20 cellular contexts compared by ENCODE assay signal in genomic region chr5:75610201-75610600, GRCh38. TPM values are rescaled to one million over a fixed set of nuclear protein-coding genes. Genes with fewer than 3 reads are reported as not detected.
DNase-seq lines count a peak whose midpoint lies in the region; ATAC-seq and TF ChIP-seq lines count a peak whose summit lies in the region.
"Had no signal": no experiment of that assay in that cellular context is flagged by ENCODE, and none has a peak within 500 bp of the region (broad histone marks: within the 10 kb centered on the region; RNA-seq: fewer than 3 reads in every experiment).

No MANE protein-coding gene starts in this region.

- WGBS in right cardiac atrium = 94% methylated on average over 5 of the region's 5 CpGs

- peaks cover 8% of the 10 kb centered on the region for H3K27me3 Mint-ChIP-seq in brain

- no peaks in the 10 kb centered on the region for H3K36me3 ChIP-seq in HEK293 (ENCODE audit: control insufficient read depth in 2 of 2, insufficient read depth in 1 of 2, low read length in 2 of 2)
- no peaks in the 10 kb centered on the region for H3K36me3 ChIP-seq in HAP-1 (replicated peaks)

- peaks cover 16% of the 10 kb centered on the region for H3K4me1 Mint-ChIP-seq in brain

- ATAC-seq in right cardiac atrium = no peak
- ATAC-seq in GM21717 (IDR thresholded peaks at IDR 0.05; ENCODE audit: unreplicated experiment) = no peak
- ATAC-seq: Right ventricle myocardium inferior had no signal

- H3K27ac Mint-ChIP-seq in brain = no peak overlapping the region
- H3K27ac Mint-ChIP-seq: activated naive CD8-positive, alpha-beta T cell; immature natural killer cell had no signal

- H3K27me3 ChIP-seq in right cardiac atrium (ENCODE audit: control insufficient read depth, insufficient read depth) = no peaks in the 10 kb centered on the region
- no peaks in the 10 kb centered on the region for H3K27me3 ChIP-seq in HAP-1 (ENCODE audit: low read depth)

- peak; percentile 48 for DNase-seq in kidney tubule cell (ENCODE audit: low spot score)
- DNase-seq in right cardiac atrium = no peak
- DNase-seq in stimulated activated naive CD4-positive, alpha-beta T cell treated with Interleukin-2 at 50 U/mL for 16 hours (lab: John Stamatoyannopoulos, UW) = no peak
- no peak for DNase-seq in HAP-1 (ENCODE audit: low spot score in 2 of 2)
- DNase-seq: activated CD4-positive, alpha-beta T cell treated with anti-CD3 and anti-CD28 coated beads for 4 hours; effector CD4-positive, alpha-beta T cell; immature natural killer cell; NCI-H1105 treated with DMSO at 0.1 percent for 48 hours; NCI-H2107; retina; stimulated activated CD4-positive, alpha-beta T cell treated with anti-CD3 and anti-CD28 coated beads, Interleukin-15, amount 100 ng/mL, for 24 hours; substantia nigra had no signal

- peak overlapping the region; percentile 68 for H3K27ac ChIP-seq in 22Rv1
- no peak overlapping the region for H3K27ac ChIP-seq in HEK293 (ENCODE audit: extremely low read depth, low read depth, low read length)
- no peak overlapping the region for H3K27ac ChIP-seq in right cardiac atrium (ENCODE audit: low read length)
- H3K27ac ChIP-seq: C4-2B had no signal

- no peaks in the 10 kb centered on the region for H3K9me3 Mint-ChIP-seq in brain

- H3K4me1 ChIP-seq in HEK293 (ENCODE audit: control insufficient read depth, insufficient read depth, low read length) = peaks cover 14% of the 10 kb centered on the region
- peaks cover 3% of the 10 kb centered on the region for H3K4me1 ChIP-seq in right cardiac atrium (ENCODE audit: control insufficient read depth, insufficient read depth, low read length)
- peaks cover 22% of the 10 kb centered on the region for H3K4me1 ChIP-seq in HAP-1

- no peaks in the 10 kb centered on the region for H3K9me3 ChIP-seq in HEK293 (ENCODE audit: control insufficient read depth, insufficient read depth, low read depth, low read length)
- H3K9me3 ChIP-seq in right cardiac atrium (ENCODE audit: control insufficient read depth, low read length) = no peaks in the 10 kb centered on the region
- H3K9me3 ChIP-seq in HAP-1 = no peaks in the 10 kb centered on the region

- in situ Hi-C loops in HAP-1 (cut with MboI; ENCODE audit: low sequenced_read_pairs) = no loop called here

- CTCF ChIA-PET in HEK293 (lab: Yijun Ruan, JAX) = no interaction called here

- TF ChIP-seq CTCF in 22Rv1 (IDR thresholded peaks at IDR 0.05) (no peak), HEK293 (tag by site-specific recombination; IDR thresholded peaks at IDR 0.05) (no peak), brain (conservative IDR thresholded peaks at IDR 0.05) (no peak)

- H3K4me3 Mint-ChIP-seq in brain = peak overlapping the region in 3 of 5 experiments; percentile 57 to 83 (median 82)

- POLR2A ChIA-PET in HEK293 (lab: Yijun Ruan, JAX) = no interaction called here

- H3K36me3 Mint-ChIP-seq in brain = no peaks in the 10 kb centered on the region

- intact Hi-C loops in right cardiac atrium (cut with DNase I) = no loop called here

- H3K4me3 ChIP-seq in HEK293 (ENCODE audit: low read depth, low read length) (no peak overlapping the region), right cardiac atrium (ENCODE audit: low read length) (no peak overlapping the region), HAP-1 (no peak overlapping the region)

TF ChIP-seq in HEK293, 187 proteins besides CTCF, POLR2A, EP300 and RAD21 (continues in another document):
- TF ChIP-seq GLIS1 (tag by site-specific recombination; IDR thresholded peaks at IDR 0.05) (peak; percentile 41), EGR2 (tag by site-specific recombination; IDR thresholded peaks at IDR 0.05; ENCODE audit: low read depth) (no peak), ZNF350 (tag by site-specific recombination; IDR thresholded peaks at IDR 0.05) (no peak), OVOL3 (tag by site-specific recombination; IDR thresholded peaks at IDR 0.05) (no peak), KLF17 (tag by site-specific recombination; IDR thresholded peaks at IDR 0.05) (no peak), BCL11B (tag by site-specific recombination; IDR thresholded peaks at IDR 0.05; ENCODE audit: low read depth) (no peak), ZNF768 (tag by site-specific recombination; IDR thresholded peaks at IDR 0.05) (no peak), ZNF354C (tag by site-specific recombination; IDR thresholded peaks at IDR 0.05; ENCODE audit: borderline replicate concordance, low read depth) (no peak), ZNF132 (tag by site-specific recombination; IDR thresholded peaks at IDR 0.05; ENCODE audit: borderline replicate concordance) (no peak), ZNF239 (tag by site-specific recombination; IDR thresholded peaks at IDR 0.05) (no peak), ZNF626 (tag by site-specific recombination; IDR thresholded peaks at IDR 0.05) (no peak)
- TF ChIP-seq, protein P1, sequence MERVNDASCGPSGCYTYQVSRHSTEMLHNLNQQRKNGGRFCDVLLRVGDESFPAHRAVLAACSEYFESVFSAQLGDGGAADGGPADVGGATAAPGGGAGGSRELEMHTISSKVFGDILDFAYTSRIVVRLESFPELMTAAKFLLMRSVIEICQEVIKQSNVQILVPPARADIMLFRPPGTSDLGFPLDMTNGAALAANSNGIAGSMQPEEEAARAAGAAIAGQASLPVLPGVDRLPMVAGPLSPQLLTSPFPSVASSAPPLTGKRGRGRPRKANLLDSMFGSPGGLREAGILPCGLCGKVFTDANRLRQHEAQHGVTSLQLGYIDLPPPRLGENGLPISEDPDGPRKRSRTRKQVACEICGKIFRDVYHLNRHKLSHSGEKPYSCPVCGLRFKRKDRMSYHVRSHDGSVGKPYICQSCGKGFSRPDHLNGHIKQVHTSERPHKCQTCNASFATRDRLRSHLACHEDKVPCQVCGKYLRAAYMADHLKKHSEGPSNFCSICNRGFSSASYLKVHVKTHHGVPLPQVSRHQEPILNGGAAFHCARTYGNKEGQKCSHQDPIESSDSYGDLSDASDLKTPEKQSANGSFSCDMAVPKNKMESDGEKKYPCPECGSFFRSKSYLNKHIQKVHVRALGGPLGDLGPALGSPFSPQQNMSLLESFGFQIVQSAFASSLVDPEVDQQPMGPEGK (tag by site-specific recombination; IDR thresholded peaks at IDR 0.05) = no peak
- TF ChIP-seq, protein P2, sequence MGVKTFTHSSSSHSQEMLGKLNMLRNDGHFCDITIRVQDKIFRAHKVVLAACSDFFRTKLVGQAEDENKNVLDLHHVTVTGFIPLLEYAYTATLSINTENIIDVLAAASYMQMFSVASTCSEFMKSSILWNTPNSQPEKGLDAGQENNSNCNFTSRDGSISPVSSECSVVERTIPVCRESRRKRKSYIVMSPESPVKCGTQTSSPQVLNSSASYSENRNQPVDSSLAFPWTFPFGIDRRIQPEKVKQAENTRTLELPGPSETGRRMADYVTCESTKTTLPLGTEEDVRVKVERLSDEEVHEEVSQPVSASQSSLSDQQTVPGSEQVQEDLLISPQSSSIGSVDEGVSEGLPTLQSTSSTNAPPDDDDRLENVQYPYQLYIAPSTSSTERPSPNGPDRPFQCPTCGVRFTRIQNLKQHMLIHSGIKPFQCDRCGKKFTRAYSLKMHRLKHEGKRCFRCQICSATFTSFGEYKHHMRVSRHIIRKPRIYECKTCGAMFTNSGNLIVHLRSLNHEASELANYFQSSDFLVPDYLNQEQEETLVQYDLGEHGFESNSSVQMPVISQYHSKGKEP (tag by site-specific recombination; IDR thresholded peaks at IDR 0.05) = no peak

RNA-seq across cellular contexts. Expression of gene ANKDD1B, which starts 1.1 kb away (rescaled TPM):
- not detected for polyA plus RNA-seq in brain (ENCODE audit: insufficient read depth, low read depth, low replicate concordance)
- under 1 TPM; 0.17 to 0.71 (median 0.41) TPM for total RNA-seq in right cardiac atrium
- 0.11 TPM for polyA plus RNA-seq in right cardiac atrium
- total RNA-seq: H4 had no signal
